8 cellular contexts compared by ENCODE assay signal in the genomic region with DNA sequence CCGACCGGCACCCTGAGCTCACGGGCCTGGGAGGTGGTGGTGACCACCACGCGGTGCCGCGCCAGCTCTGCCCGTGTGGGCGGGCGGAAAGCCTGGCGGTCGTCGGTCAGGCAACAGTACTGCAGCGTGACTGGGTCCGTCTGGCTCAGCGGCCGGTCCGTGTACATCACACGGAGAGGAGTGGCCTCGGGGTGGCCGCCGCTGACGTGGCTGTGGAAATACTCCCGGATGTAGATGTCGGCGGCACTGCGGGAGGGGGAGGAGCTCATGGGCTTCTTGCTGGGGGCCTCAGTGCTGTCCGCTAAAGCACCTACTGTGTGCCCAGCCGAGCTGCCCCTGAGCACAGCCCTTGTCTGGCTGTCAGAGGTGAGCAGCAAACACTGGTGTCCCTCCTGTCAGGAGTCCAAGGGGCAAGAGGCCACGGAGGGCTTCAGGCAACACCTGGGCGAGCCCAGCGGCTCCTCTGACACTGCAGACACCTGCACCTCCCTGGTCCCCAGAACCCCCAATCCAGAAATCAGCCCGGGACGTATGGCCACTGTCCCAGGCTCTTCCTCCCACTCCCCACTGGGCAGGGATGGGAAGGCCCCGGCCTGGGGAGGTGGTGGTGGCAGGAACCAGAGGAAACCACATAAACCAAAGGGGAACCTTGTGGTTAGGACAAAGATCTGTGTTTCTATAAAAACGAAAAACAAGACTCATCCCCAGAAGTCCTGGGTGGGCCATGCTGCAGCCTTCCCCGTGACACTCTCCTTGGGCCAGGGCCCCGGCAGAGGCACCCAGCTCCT. TPM values are rescaled to one million over a fixed set of nuclear protein-coding genes. Genes with fewer than 3 reads are reported as not detected.
DNase-seq lines count a peak whose midpoint lies in the region; ATAC-seq, FAIRE-seq and TF ChIP-seq lines count a peak whose summit lies in the region.

No MANE protein-coding gene starts in this region.

- H3K27ac ChIP-seq in duodenal mucosa (ENCODE audit: low read depth, low read length), result no peak overlapping the region
- no peak overlapping the region for H3K27ac ChIP-seq in H9 (ENCODE audit: insufficient read length, low read depth, low read length)

- no peak overlapping the region for H3K4me2 ChIP-seq in H9 (ENCODE audit: insufficient read depth, insufficient read length, low read length)

- no peak overlapping the region for H2BK15ac ChIP-seq in H9 (ENCODE audit: low read depth, low read length)

- H3K4me1 Mint-ChIP-seq in stimulated activated naive B cell treated with anti-CD40 and anti-IgM and Interleukin-4, amounts not matched to agents 10 μg/mL and 1 μg/mL and 100 μg/mL, for 72 hours, result peaks cover 27 to 32% of the 10 kb centered on the region in 2 donors
- H3K4me1 Mint-ChIP-seq in H9, result no peaks in the 10 kb centered on the region
- H3K4me1 Mint-ChIP-seq in type B pancreatic cell (ENCODE audit: unreplicated experiment), result no peaks in the 10 kb centered on the region

- no CpG with 5 or more reads among the region's 38 CpGs for WGBS in H9 (ENCODE audit: extremely low coverage, insufficient read length, low lambda C conversion rate)

- H3K9me3 ChIP-seq in duodenal mucosa (ENCODE audit: control insufficient read depth in 1 of 2, low read length in 2 of 2) (no peaks in the 10 kb centered on the region), H9 (ENCODE audit: control insufficient read depth, low read depth, low read length) (no peaks in the 10 kb centered on the region)

- H3K23me2 ChIP-seq in H9 (ENCODE audit: insufficient read length, low read depth, low read length, poor library complexity, severe bottlenecking), result no peaks in the 10 kb centered on the region

- no peak overlapping the region for H2BK120ac ChIP-seq in H9 (ENCODE audit: low read depth, low read length, poor library complexity, severe bottlenecking)

- no peak overlapping the region for H4K5ac ChIP-seq in H9 (ENCODE audit: insufficient read length, low read depth, low read length)

- H3K14ac ChIP-seq in H9 (ENCODE audit: insufficient read depth, low read length), result no peak overlapping the region

- no peaks in the 10 kb centered on the region for H3K79me2 ChIP-seq in H9 (ENCODE audit: insufficient read depth, low read length)

- no peaks in the 10 kb centered on the region for H3K27me3 Mint-ChIP-seq in stimulated activated naive B cell treated with anti-CD40 and anti-IgM and Interleukin-4, amounts not matched to agents 10 μg/mL and 1 μg/mL and 100 μg/mL, for 72 hours
- H3K27me3 Mint-ChIP-seq in H9 (ENCODE audit: low read depth), result no peaks in the 10 kb centered on the region
- no peaks in the 10 kb centered on the region for H3K27me3 Mint-ChIP-seq in type B pancreatic cell

- no peak overlapping the region for H2AK5ac ChIP-seq in H9 (ENCODE audit: insufficient read length, low read length)

- peak overlapping the region; percentile 30 to 36 for H3K4me3 ChIP-seq in duodenal mucosa (ENCODE audit: low read depth in 1 of 2, low read length in 2 of 2)

- no peak overlapping the region for H3K23ac ChIP-seq in H9 (ENCODE audit: insufficient read length, low read depth, low read length)

- TF ChIP-seq CTCF in H9 (conservative IDR thresholded peaks at IDR 0.05) (no peak), type B pancreatic cell (conservative IDR thresholded peaks at IDR 0.05) (no peak)

- H3K56ac ChIP-seq in H9 (ENCODE audit: insufficient read length, low read depth, low read length), result no peak overlapping the region

- DNase-seq in GM18507 (ENCODE audit: extremely low spot score, insufficient read length, low read depth), result no peak
- DNase-seq in T-helper 2 cell, result peak in 3 of 5 experiments; percentile 21 to 82 (median 52)
- peak; percentile 66 for DNase-seq in stimulated activated naive B cell treated with anti-CD40 and anti-IgM and Interleukin-4, amounts not matched to agents 10 μg/mL and 1 μg/mL and 100 μg/mL, for 72 hours
- no peak for DNase-seq in H9
- DNase-seq in mesenteric fat pad (ENCODE audit: low spot score), result no peak
- no peak for DNase-seq in type B pancreatic cell (ENCODE audit: extremely low spot score, unreplicated experiment)

- H3K4ac ChIP-seq in H9 (ENCODE audit: low read depth, low read length), result no peak overlapping the region

- H3K4me1 ChIP-seq in duodenal mucosa (ENCODE audit: control insufficient read depth in 1 of 2, insufficient read depth in 2 of 2, low read length in 2 of 2), result peaks cover 0 to 17% of the 10 kb centered on the region in 2 donors
- no peaks in the 10 kb centered on the region for H3K4me1 ChIP-seq in H9 (ENCODE audit: insufficient read depth, low read length)

- no peak overlapping the region for H4K8ac ChIP-seq in H9 (replicated peaks; ENCODE audit: insufficient read length, low read depth, low read length)

- H4K91ac ChIP-seq in H9 (ENCODE audit: insufficient read length, low read depth, low read length), result no peak overlapping the region

- H3T11ph ChIP-seq in H9 (ENCODE audit: low read length), result no peak overlapping the region

- no peak overlapping the region for H2BK5ac ChIP-seq in H9 (ENCODE audit: insufficient read length, low read length)

- no peak overlapping the region for H2BK20ac ChIP-seq in H9 (ENCODE audit: low read depth, low read length, poor library complexity, severe bottlenecking)

- H3K9me3 Mint-ChIP-seq in stimulated activated naive B cell treated with anti-CD40 and anti-IgM and Interleukin-4, amounts not matched to agents 10 μg/mL and 1 μg/mL and 100 μg/mL, for 72 hours, result no peaks in the 10 kb centered on the region
- no peaks in the 10 kb centered on the region for H3K9me3 Mint-ChIP-seq in H9
- no peaks in the 10 kb centered on the region for H3K9me3 Mint-ChIP-seq in type B pancreatic cell

- H2AFZ ChIP-seq in H9 (ENCODE audit: low read length), result no peak overlapping the region

- H2BK12ac ChIP-seq in H9 (ENCODE audit: insufficient read length, low read depth, low read length), result no peak overlapping the region

- H3K27me3 ChIP-seq in duodenal mucosa (ENCODE audit: control insufficient read depth in 1 of 2, insufficient read depth in 2 of 2, low read length in 2 of 2) (no peaks in the 10 kb centered on the region), H9 (ENCODE audit: insufficient read depth, low read length) (no peaks in the 10 kb centered on the region)

- peaks cover 19 to 20% of the 10 kb centered on the region in 2 donors for H3K36me3 Mint-ChIP-seq in stimulated activated naive B cell treated with anti-CD40 and anti-IgM and Interleukin-4, amounts not matched to agents 10 μg/mL and 1 μg/mL and 100 μg/mL, for 72 hours
- H3K36me3 Mint-ChIP-seq in H9 (ENCODE audit: insufficient read depth in 1 of 3, low read depth in 3 of 3) (no peaks in the 10 kb centered on the region), type B pancreatic cell (no peaks in the 10 kb centered on the region)

- H3K18ac ChIP-seq in H9 (ENCODE audit: insufficient read length, low read depth, low read length), result no peak overlapping the region

- H3K4me3 Mint-ChIP-seq in stimulated activated naive B cell treated with anti-CD40 and anti-IgM and Interleukin-4, amounts not matched to agents 10 μg/mL and 1 μg/mL and 100 μg/mL, for 72 hours, result peak overlapping the region; percentile 75 to 78
- H3K4me3 Mint-ChIP-seq in H9, result no peak overlapping the region
- no peak overlapping the region for H3K4me3 Mint-ChIP-seq in type B pancreatic cell

- H3K27ac Mint-ChIP-seq in stimulated activated naive B cell treated with anti-CD40 and anti-IgM and Interleukin-4, amounts not matched to agents 10 μg/mL and 1 μg/mL and 100 μg/mL, for 72 hours, result peak overlapping the region; percentile 92
- H3K27ac Mint-ChIP-seq in H9 (no peak overlapping the region), type B pancreatic cell (no peak overlapping the region)

- peak; percentile 98 for FAIRE-seq in GM18507 (lab: Jason Lieb, UNC)

- no peak overlapping the region for H3K9ac ChIP-seq in duodenal mucosa (ENCODE audit: low read depth in 1 of 2, low read length in 2 of 2)
- H3K9ac ChIP-seq in H9 (ENCODE audit: extremely low read depth, insufficient read length, low read length), result no peak overlapping the region

- ATAC-seq in HG02943 (IDR thresholded peaks at IDR 0.05; ENCODE audit: low read depth, unreplicated experiment), result peak; percentile 53
- ATAC-seq in stimulated activated naive B cell treated with anti-CD40 and anti-IgM and Interleukin-4, amounts not matched to agents 10 μg/mL and 1 μg/mL and 100 μg/mL, for 72 hours (replicated peaks), result peak; percentile 89 to 90

- peaks cover 0 to 11% of the 10 kb centered on the region in 2 donors for H3K36me3 ChIP-seq in duodenal mucosa (ENCODE audit: control insufficient read depth in 1 of 2, insufficient read depth in 2 of 2, low read length in 2 of 2)

- no peaks in the 10 kb centered on the region for H3K79me1 ChIP-seq in H9 (ENCODE audit: insufficient read depth, low read depth, low read length, poor library complexity, severe bottlenecking)

- no peaks in the 10 kb centered on the region for H4K20me1 ChIP-seq in H9 (ENCODE audit: control insufficient read depth, insufficient read depth, insufficient read length)

RNA-seq across cellular contexts. Expression of gene HELZ2, which starts 6.5 kb away (rescaled TPM):
- total RNA-seq in H9 (2021), result 27.9 and 29.3 TPM in 2 replicates
- 50.8 TPM for total RNA-seq in mesenteric fat pad
- total RNA-seq in type B pancreatic cell (ENCODE audit: low replicate concordance), result 24.2 and 43.1 TPM in 2 replicates

RNA-seq across cellular contexts. Expression of gene FNDC11, which starts 13.6 kb away (rescaled TPM):
- 2.5 and 2.7 TPM in 2 replicates for total RNA-seq in H9 (2021)
- 0.13 TPM for total RNA-seq in mesenteric fat pad
- 0.52 and 1.4 TPM in 2 replicates for total RNA-seq in type B pancreatic cell (ENCODE audit: low replicate concordance)

RNA-seq across cellular contexts. Expression of gene SRMS, which starts 20.0 kb away (rescaled TPM):
- 0.70 and 0.79 TPM in 2 replicates for total RNA-seq in H9 (2021)
- not detected for total RNA-seq in mesenteric fat pad
- total RNA-seq in type B pancreatic cell (ENCODE audit: low replicate concordance), result not detected in 2 replicates

RNA-seq across cellular contexts. Expression of gene PTK6, which starts 30.4 kb away (rescaled TPM):
- 0.44 and 0.46 TPM in 2 replicates for total RNA-seq in H9 (2021)
- 0.10 TPM for total RNA-seq in mesenteric fat pad
- 0.12 and 0.21 TPM in 2 replicates for total RNA-seq in type B pancreatic cell (ENCODE audit: low replicate concordance)

RNA-seq across cellular contexts. Expression of gene PPDPF, which starts 47.0 kb away (rescaled TPM):
- 149 and 153 TPM in 2 replicates for total RNA-seq in H9 (2021)
- 173 TPM for total RNA-seq in mesenteric fat pad
- total RNA-seq in type B pancreatic cell (ENCODE audit: low replicate concordance), result 280 and 422 TPM in 2 replicates

Comparison
In these comparisons a context has a peak if more than half of its experiments do, and no peak if none do; other contexts are left out.
1. DNase-seq: peak in T-helper 2 cell (3 of 5) and stimulated activated naive B cell treated with anti-CD40 and anti-IgM and Interleukin-4, amounts not matched to agents 10 μg/mL and 1 μg/mL and 100 μg/mL, for 72 hours (single experiment); none in GM18507 (single experiment), H9 (single experiment), mesenteric fat pad (single experiment) and type B pancreatic cell (single experiment).
2. H3K4me3 Mint-ChIP-seq: peak in stimulated activated naive B cell treated with anti-CD40 and anti-IgM and Interleukin-4, amounts not matched to agents 10 μg/mL and 1 μg/mL and 100 μg/mL, for 72 hours (2 of 2); none in H9 (0 of 2) and type B pancreatic cell (single experiment).